1 cellular context compared by ENCODE assay signal in genomic region chr4:184328022-184328736, GRCh38.
TF ChIP-seq lines count a peak whose summit lies in the region.

No MANE protein-coding gene starts in this region.

TF ChIP-seq in HepG2, 621 proteins besides CTCF, POLR2A, EP300 and RAD21 (continued from another document):
- no peak for TF ChIP-seq AHDC1 (CRISPR knock-in tag; IDR thresholded peaks at IDR 0.05; ENCODE audit: borderline replicate concordance)
- TF ChIP-seq SMAD3 (CRISPR knock-in tag; IDR thresholded peaks at IDR 0.05), result no peak
- TF ChIP-seq YY1 (IDR thresholded peaks at IDR 0.05; ENCODE audit: insufficient read depth, insufficient replicate concordance, low read depth, low read length), result no peak
